In genomic region chr3:141796436-141797166, GRCh38 we compare ENCODE assay signal across 8 cellular contexts. TPM values are rescaled to one million over a fixed set of nuclear protein-coding genes. Genes with fewer than 3 reads are reported as not detected.
DNase-seq lines count a peak whose midpoint lies in the region; ATAC-seq and TF ChIP-seq lines count a peak whose summit lies in the region.

No MANE protein-coding gene starts in this region.

- H3K4me1 Mint-ChIP-seq in WTC11 (peaks cover 29% of the 10 kb centered on the region), naive B cell (peaks cover 37 to 48% (median 39%) of the 10 kb centered on the region in 3 donors)
- H3K4me1 Mint-ChIP-seq in central memory CD8-positive, alpha-beta T cell = peaks cover 55% of the 10 kb centered on the region

- H3K27me3 Mint-ChIP-seq in WTC11 (ENCODE audit: low read depth) = peaks cover 33% of the 10 kb centered on the region
- no peaks in the 10 kb centered on the region for H3K27me3 Mint-ChIP-seq in central memory CD8-positive, alpha-beta T cell
- no peaks in the 10 kb centered on the region for H3K27me3 Mint-ChIP-seq in naive B cell

- H3K36me3 Mint-ChIP-seq in WTC11 (peaks cover 3% of the 10 kb centered on the region), naive B cell (no peaks in the 10 kb centered on the region)
- peaks cover 11% of the 10 kb centered on the region for H3K36me3 Mint-ChIP-seq in central memory CD8-positive, alpha-beta T cell (ENCODE audit: insufficient read depth)

- H3K4me3 Mint-ChIP-seq in WTC11 = peak overlapping the region; percentile 72
- H3K4me3 Mint-ChIP-seq in central memory CD8-positive, alpha-beta T cell = peak overlapping the region; percentile 84
- H3K4me3 Mint-ChIP-seq in naive B cell = peak overlapping the region; percentile 77 to 92 (median 89)

- DNase-seq in WTC11 (ENCODE audit: low spot score) (no peak), naive B cell (peak; percentile 57), NCI-H1694 treated with DMSO at 0.1 percent for 48 hours (lab: John Stamatoyannopoulos, UW) (no peak), HT-29 (ENCODE audit: low spot score) (no peak)
- DNase-seq in central memory CD8-positive, alpha-beta T cell (ENCODE audit: low spot score in 2 of 2) = peak; percentile 31 to 41
- DNase-seq in stimulated activated naive CD4-positive, alpha-beta T cell (lab: John Stamatoyannopoulos, UW) = peak; percentile 19 to 60 (median 36)

- ATAC-seq in GM18909 (IDR thresholded peaks at IDR 0.05; ENCODE audit: poor library complexity, unreplicated experiment) (peak; percentile 97), HG03139 (IDR thresholded peaks at IDR 0.05; ENCODE audit: unreplicated experiment) (peak; percentile 93), WTC11 (peak; percentile 3; the same call in 1 of the 2 replicates), naive B cell (ENCODE audit: low read depth in 2 of 2) (peak; percentile 83 to 86)
- peak; percentile 81 for ATAC-seq in central memory CD8-positive, alpha-beta T cell (replicated peaks; ENCODE audit: extremely low read depth, poor library complexity, severe bottlenecking)

- TF ChIP-seq CTCF in WTC11 (IDR thresholded peaks at IDR 0.05) = no peak

- no peak overlapping the region for H3K27ac Mint-ChIP-seq in WTC11
- H3K27ac Mint-ChIP-seq in central memory CD8-positive, alpha-beta T cell (ENCODE audit: low read depth) = peak overlapping the region; percentile 81
- peak overlapping the region in 5 of 6 donors; percentile 14 to 92 (median 72) for H3K27ac Mint-ChIP-seq in naive B cell

- CTCF ChIA-PET in WTC11 (lab: Charles Lee) = interaction anchor here (0.7 to 2.4 kb wide), 8 partner anchors 14 to 336 kb away, joined by 3 to 16 read pairs (median 8); no protein-coding TSS in a partner anchor

- H3K9me3 Mint-ChIP-seq in WTC11 (peaks cover 9% of the 10 kb centered on the region), naive B cell (peaks cover 0 to 5% (median 0%) of the 10 kb centered on the region in 7 donors)
- H3K9me3 Mint-ChIP-seq in central memory CD8-positive, alpha-beta T cell = no peaks in the 10 kb centered on the region

- POLR2A ChIA-PET in WTC11 (lab: Charles Lee) = interaction anchor here (0.8 to 1.4 kb wide), 3 partner anchors 58 to 81 kb away, joined by 3 read pairs; no protein-coding TSS in a partner anchor

TF ChIP-seq in WTC11, 78 proteins besides CTCF, POLR2A, EP300 and RAD21 (continues in another document):
- TF ChIP-seq SP1 (CRISPR knock-in tag; conservative IDR thresholded peaks at IDR 0.05) (no peak), ZNF263 (CRISPR knock-in tag; IDR thresholded peaks at IDR 0.05; ENCODE audit: low read depth) (no peak), ELF4 (CRISPR knock-in tag; IDR thresholded peaks at IDR 0.05; ENCODE audit: low read depth) (no peak), MYBL2 (CRISPR knock-in tag; IDR thresholded peaks at IDR 0.05) (no peak), USF1 (CRISPR knock-in tag; IDR thresholded peaks at IDR 0.05) (peak; percentile 62; the same call in 1 of the 2 replicates), ATF3 (CRISPR knock-in tag; conservative IDR thresholded peaks at IDR 0.05) (no peak), ZNF121 (CRISPR knock-in tag; IDR thresholded peaks at IDR 0.05) (peak; percentile 91), SMAD3 (CRISPR knock-in tag; IDR thresholded peaks at IDR 0.05; ENCODE audit: borderline replicate concordance) (no peak), ZNF219 (CRISPR knock-in tag; IDR thresholded peaks at IDR 0.05; ENCODE audit: borderline replicate concordance) (no peak), ZNF138 (CRISPR knock-in tag; conservative IDR thresholded peaks at IDR 0.05) (no peak), OVOL2 (CRISPR knock-in tag; IDR thresholded peaks at IDR 0.05; ENCODE audit: borderline replicate concordance) (no peak), CREM (CRISPR knock-in tag; IDR thresholded peaks at IDR 0.05) (peak; percentile 23; the same call in 1 of the 2 replicates), FOXJ3 (CRISPR knock-in tag; IDR thresholded peaks at IDR 0.05; ENCODE audit: borderline replicate concordance) (no peak), ZNF423 (CRISPR knock-in tag; IDR thresholded peaks at IDR 0.05) (no peak), ZSCAN18 (CRISPR knock-in tag; IDR thresholded peaks at IDR 0.05) (no peak; the same call in 1 of the 2 replicates), RORB (CRISPR knock-in tag; IDR thresholded peaks at IDR 0.05) (no peak), AR (CRISPR knock-in tag; IDR thresholded peaks at IDR 0.05) (no peak), USF2 (CRISPR knock-in tag; IDR thresholded peaks at IDR 0.05) (peak; percentile 42; the same call in 1 of the 2 replicates), ZNF232 (CRISPR knock-in tag; IDR thresholded peaks at IDR 0.05) (no peak), SOX15 (CRISPR knock-in tag; IDR thresholded peaks at IDR 0.05) (no peak), ATF6 (CRISPR knock-in tag; IDR thresholded peaks at IDR 0.05) (no peak)

RNA-seq across cellular contexts. Expression of gene GRK7, which starts 33.4 kb away (rescaled TPM):
- total RNA-seq in WTC11 (2021) = not detected in 3 replicates
- under 1 TPM in 2 of 6 donors, not detected in 4; 0.08 to 0.29 TPM for polyA plus RNA-seq in naive B cell (ENCODE audit: low read depth in 6 of 6)
- total RNA-seq in HT-29 (2014; rRNA removed; shearing (Covaris generic)) = 0.03 TPM in 1 of 2 replicates, not detected in the other

RNA-seq across cellular contexts. Expression of gene RNF7, which starts 58.5 kb away (rescaled TPM):
- total RNA-seq in WTC11 (2021) = 129 to 136 TPM (median 133 TPM) in 3 replicates
- 100 to 1,000 TPM; 108 to 190 (median 120) TPM for polyA plus RNA-seq in naive B cell (ENCODE audit: low read depth in 6 of 6)
- total RNA-seq in HT-29 (2014; rRNA removed; shearing (Covaris generic)) = 27.7 and 28.8 TPM in 2 replicates

Comparison
In these comparisons a context has a peak if more than half of its experiments do, and no peak if none do; other contexts are left out.
1. ATAC-seq: peak in every context shown above with its lines; median percentile 97 in GM18909; 93 in HG03139; 84 in naive B cell; 81 in central memory CD8-positive, alpha-beta T cell; 3 in WTC11.
2. DNase-seq: peak in central memory CD8-positive, alpha-beta T cell (2 of 2), naive B cell (single experiment) and stimulated activated naive CD4-positive, alpha-beta T cell (6 of 6); none in WTC11 (single experiment), NCI-H1694 treated with DMSO at 0.1 percent for 48 hours (single experiment) and HT-29 (single experiment).
3. Peak in every context shown above with its lines, with median percentiles within 50 percentile points of each other: H3K4me3 Mint-ChIP-seq.